Comparison of ENCODE assay signal across 10 cellular contexts in the genomic region with DNA sequence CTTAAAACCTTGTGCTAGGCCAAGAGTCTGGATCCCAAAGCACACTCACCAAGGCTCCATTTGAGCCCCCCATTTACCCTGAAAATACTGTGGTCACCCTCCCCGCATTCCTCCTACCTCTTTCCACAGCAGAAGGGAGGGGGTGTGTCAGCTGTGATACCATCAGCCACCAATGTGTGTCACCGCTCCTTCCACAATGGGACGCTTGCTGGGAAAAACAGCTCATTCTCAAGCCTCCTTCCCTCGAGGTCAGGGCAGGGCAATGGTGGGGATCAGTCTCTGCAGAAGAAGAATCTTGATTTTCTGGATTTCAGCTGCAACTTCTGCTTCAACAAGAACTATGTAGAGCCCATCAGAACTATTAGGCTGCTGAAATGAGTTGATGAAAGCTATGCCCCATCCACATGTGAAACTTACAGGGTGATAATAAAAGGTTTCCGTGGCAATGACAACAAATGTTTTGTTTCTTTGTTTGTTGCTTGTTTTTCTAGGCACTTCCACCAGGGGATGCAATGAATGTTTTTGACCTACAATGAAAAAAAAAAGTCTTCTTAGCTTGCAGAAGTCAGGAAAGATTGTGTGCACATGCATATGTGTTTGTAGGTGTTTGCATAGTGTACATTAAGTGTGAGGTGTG. TPM values are rescaled to one million over a fixed set of nuclear protein-coding genes. Genes with fewer than 3 reads are reported as not detected.
DNase-seq lines count a peak whose midpoint lies in the region; ATAC-seq, FAIRE-seq and TF ChIP-seq lines count a peak whose summit lies in the region.
"Had no signal": no experiment of that assay in that cellular context is flagged by ENCODE, and none has a peak within 500 bp of the region (broad histone marks: within the 10 kb centered on the region; RNA-seq: fewer than 3 reads in every experiment).

No MANE protein-coding gene starts in this region.

- no peaks in the 10 kb centered on the region for H3K9me3 ChIP-seq in kidney (ENCODE audit: control insufficient read depth in 1 of 2, low read length in 2 of 2)

- intact Hi-C loops in kidney (cut with DNase I): no loop called here

- no peaks in the 10 kb centered on the region for H3K36me3 ChIP-seq in kidney (ENCODE audit: control insufficient read depth in 1 of 2, insufficient read depth in 2 of 2, low read length in 2 of 2)

- no peak overlapping the region for H3K27ac ChIP-seq in kidney (ENCODE audit: low read depth in 2 of 2, low read length in 2 of 2)

- in situ Hi-C loops in ACHN (cut with HindIII; ENCODE audit: low pct_ligation_motif_present, low pct_unique_long_range_greater_than_20kb, low sequenced_read_pairs): no loop called here

- H3K9ac ChIP-seq in kidney (ENCODE audit: low read length in 2 of 2): no peak overlapping the region

- DNase-seq in ACHN: peak; percentile 21
- peak; percentile 11 for DNase-seq in SK-N-DZ (ENCODE audit: low spot score)
- DNase-seq in kidney: no peak
- no peak for DNase-seq in inferior parietal cortex (ENCODE audit: extremely low spot score)
- DNase-seq in activated CD4-positive, CD25-positive, alpha-beta regulatory T cell treated with anti-CD3 and anti-CD28 coated beads, Interleukin-2, amount 50 U/mL, for 72 hours: no peak
- DNase-seq in SHP77 treated with DMSO at 0.1 percent for 48 hours (lab: John Stamatoyannopoulos, UW): no peak
- DNase-seq: NCI-H2081 treated with DMSO at 0.1 percent for 48 hours had no signal

- TF ChIP-seq CTCF in GM12872 (IDR thresholded peaks at IDR 0.05; ENCODE audit: insufficient read depth, low read depth, low read length) (peak; percentile 46; the same call in 2 of the 3 replicates), kidney (IDR thresholded peaks at IDR 0.05; ENCODE audit: borderline replicate concordance, extremely low read depth, insufficient read depth) (peak; percentile 17)

- H3K4me3 ChIP-seq in kidney (ENCODE audit: low read length in 2 of 2): no peak overlapping the region

- ATAC-seq in HG02678 (IDR thresholded peaks at IDR 0.05; ENCODE audit: unreplicated experiment): no peak

- FAIRE-seq in kidney (lab: Jason Lieb, UNC): no peak
- FAIRE-seq: keratinocyte had no signal

- no peaks in the 10 kb centered on the region for H3K4me1 ChIP-seq in kidney (ENCODE audit: control insufficient read depth in 1 of 2, insufficient read depth in 1 of 2, low read depth in 1 of 2, low read length in 2 of 2)

RNA-seq across cellular contexts. Expression of gene ZNF507, which starts 26.4 kb away (rescaled TPM):
- polyA plus RNA-seq in SK-N-DZ (2014; cell fraction: cytosol; rRNA removed): 5.6 and 6.5 TPM in 2 replicates
- polyA plus RNA-seq in SK-N-DZ (2014; cell fraction: nucleus; rRNA removed): 7.6 and 15.8 TPM in 2 replicates
- total RNA-seq in kidney: 23.5 TPM
- 3.4 TPM for polyA plus RNA-seq in kidney (ENCODE audit: insufficient read depth, low read depth, low replicate concordance)

Comparison
In these comparisons a context has a peak if more than half of its experiments do, and no peak if none do; other contexts are left out.
1. DNase-seq: peak in ACHN (single experiment) and SK-N-DZ (single experiment); none in kidney (single experiment), inferior parietal cortex (single experiment), activated CD4-positive, CD25-positive, alpha-beta regulatory T cell treated with anti-CD3 and anti-CD28 coated beads, Interleukin-2, amount 50 U/mL, for 72 hours (single experiment) and SHP77 treated with DMSO at 0.1 percent for 48 hours (single experiment).